In genomic region chr2:156334496-156335478, GRCh38 we compare ENCODE assay signal across 8 cellular contexts. TPM values are rescaled to one million over a fixed set of nuclear protein-coding genes. Genes with fewer than 3 reads are reported as not detected.
DNase-seq lines count a peak whose midpoint lies in the region; ATAC-seq and TF ChIP-seq lines count a peak whose summit lies in the region.

No MANE protein-coding gene starts in this region.

- H4K91ac ChIP-seq in IMR-90 (ENCODE audit: insufficient read depth, low read depth, low read length), result peak overlapping the region; percentile 75

- no peaks in the 10 kb centered on the region for H3K9me3 ChIP-seq in CD4-positive, alpha-beta memory T cell (ENCODE audit: control insufficient read depth in 1 of 2, low read length in 2 of 2)
- H3K9me3 ChIP-seq in IMR-90 (ENCODE audit: control insufficient read depth, insufficient read depth, low read length), result no peaks in the 10 kb centered on the region
- H3K9me3 ChIP-seq in neuron (ENCODE audit: low read length), result peaks cover 6% of the 10 kb centered on the region
- no peaks in the 10 kb centered on the region for H3K9me3 ChIP-seq in subcutaneous abdominal adipose tissue (ENCODE audit: control insufficient read depth in 5 of 5, low read length in 5 of 5)

- H2AK9ac ChIP-seq in IMR-90 (replicated peaks; ENCODE audit: low read depth, low read length, poor library complexity), result peak overlapping the region; percentile 31

- peak overlapping the region; percentile 92 for H2BK5ac ChIP-seq in IMR-90 (ENCODE audit: low read depth, low read length, poor library complexity, severe bottlenecking)

- ATAC-seq in GM21390 (IDR thresholded peaks at IDR 0.05; ENCODE audit: unreplicated experiment) (peak; percentile 31), IMR-90 (ENCODE audit: low read depth) (peak; percentile 66)

- peaks cover 11 to 16% of the 10 kb centered on the region in 2 experiments; a peak in 3 of 4 replicates for H3K79me1 ChIP-seq in IMR-90 (ENCODE audit: low read depth in 1 of 2, low read length in 2 of 2)

- H3K4me1 ChIP-seq in CD4-positive, alpha-beta memory T cell (ENCODE audit: insufficient read depth, low read length), result peaks cover 45% of the 10 kb centered on the region
- no peaks in the 10 kb centered on the region; the same call in 1 of the 2 replicates for H3K4me1 ChIP-seq in IMR-90 (ENCODE audit: control insufficient read depth, insufficient read depth, low read length)
- H3K4me1 ChIP-seq in neuron (ENCODE audit: insufficient read depth, low read length), result peaks cover 19% of the 10 kb centered on the region
- H3K4me1 ChIP-seq in subcutaneous abdominal adipose tissue (ENCODE audit: control insufficient read depth in 5 of 5, insufficient read depth in 5 of 5, low read length in 5 of 5), result peaks cover 2 to 30% (median 26%) of the 10 kb centered on the region in 5 donors

- peak overlapping the region; percentile 74 to 97 for H4K8ac ChIP-seq in IMR-90 (ENCODE audit: low read depth in 2 of 2, low read length in 2 of 2)

- H3K27ac ChIP-seq in CD4-positive, alpha-beta memory T cell (ENCODE audit: low read depth, low read length), result peak overlapping the region; percentile 99
- H3K27ac ChIP-seq in IMR-90 (ENCODE audit: insufficient read depth, low read length) (peak overlapping the region; percentile 93), subcutaneous abdominal adipose tissue (ENCODE audit: low read depth, low read length) (peak overlapping the region; percentile 99)

- intact Hi-C loops in CD4-positive, alpha-beta memory T cell (cut with micrococcal nuclease), result loop anchor here (1.0 to 10.0 kb wide), 9 partner anchors 8 to 1563 kb away; partner anchors contain the start of genes ACVR1, ACVR1C, CYTIP and GPD2
- intact Hi-C loops in IMR-90 (cut with micrococcal nuclease), result loop anchor here (1.0 to 10.0 kb wide), 9 partner anchors 8 to 957 kb away; no protein-coding TSS in a partner anchor

- H3K9me3 Mint-ChIP-seq in CD4-positive, alpha-beta memory T cell, result peaks cover 0 to 4% (median 0%) of the 10 kb centered on the region in 8 donors

- no peaks in the 10 kb centered on the region for H4K20me1 ChIP-seq in IMR-90 (ENCODE audit: insufficient read depth, low read length)

- H3K18ac ChIP-seq in IMR-90 (ENCODE audit: low read depth, low read length), result peak overlapping the region; percentile 96

- dilution Hi-C loops in IMR-90 (cut with HindIII; ENCODE audit: low sequenced_read_pairs, unreplicated experiment), result no loop called here

- no peaks in the 10 kb centered on the region for H3K27me3 ChIP-seq in CD4-positive, alpha-beta memory T cell (ENCODE audit: insufficient read depth, low read length)
- no peaks in the 10 kb centered on the region for H3K27me3 ChIP-seq in IMR-90 (ENCODE audit: control insufficient read depth, insufficient read depth, low read length)
- peaks cover 22% of the 10 kb centered on the region for H3K27me3 ChIP-seq in neuron (ENCODE audit: insufficient read depth, low read length)
- H3K27me3 ChIP-seq in subcutaneous abdominal adipose tissue (ENCODE audit: control insufficient read depth in 5 of 5, insufficient read depth in 4 of 5, low read length in 5 of 5), result peaks cover 0 to 3% (median 0%) of the 10 kb centered on the region in 5 donors

- BruUV-seq in IMR-90 (replicated peaks; lab: Mats Ljungman, UMichigan), result no TSS peak

- peaks cover 18 to 68% (median 40%) of the 10 kb centered on the region in 4 donors for H3K4me1 Mint-ChIP-seq in CD4-positive, alpha-beta memory T cell

- H3K23ac ChIP-seq in IMR-90 (ENCODE audit: low read depth, low read length), result peak overlapping the region; percentile 73; the same call in 1 of the 2 replicates

- peak overlapping the region; percentile 38; the same call in 1 of the 3 replicates for H2BK15ac ChIP-seq in IMR-90 (ENCODE audit: low read depth, low read length)

- TF ChIP-seq CTCF in IMR-90 (conservative IDR thresholded peaks at IDR 0.05; ENCODE audit: low read depth, low read length) (peak; percentile 37), foreskin fibroblast (IDR thresholded peaks at IDR 0.05; ENCODE audit: low read depth, low read length) (no peak)

- peak; percentile 82 for TF ChIP-seq POLR2A in IMR-90 (IDR thresholded peaks at IDR 0.05; ENCODE audit: low read depth, low read length)

- peak in 4 of 5 donors; percentile 86 to 97 (median 88) for DNase-seq in CD4-positive, alpha-beta memory T cell
- DNase-seq in IMR-90 (peak; percentile 94), SHP77 (lab: John Stamatoyannopoulos, UW) (peak; percentile 56 to 81), foreskin fibroblast (peak; percentile 92 to 97)
- DNase-seq in activated naive CD4-positive, alpha-beta T cell treated with Interleukin-2 at 50 U/mL for 16 hours, result peak; percentile 86

- CTCF ChIA-PET in CD4-positive, alpha-beta memory T cell (lab: Charles Lee; ENCODE audit: partially characterized antibody), result interaction anchor here (0.6 to 4.2 kb wide), 33 partner anchors 8 to 397 kb away, joined by 3 to 74 read pairs (median 4); partner anchors contain the start of gene GPD2
- CTCF ChIA-PET in IMR-90 (lab: Yijun Ruan, JAX), result interaction anchor here (0.6 to 2.5 kb wide), 19 partner anchors 10 to 858 kb away, joined by 3 to 20 read pairs (median 3); no protein-coding TSS in a partner anchor

- peak overlapping the region; percentile 59; the same call in 1 of the 2 replicates for H2BK20ac ChIP-seq in IMR-90 (ENCODE audit: low read depth, low read length)

- peaks cover 3 to 38% of the 10 kb centered on the region in 2 donors for H3K36me3 Mint-ChIP-seq in CD4-positive, alpha-beta memory T cell

- H2AK5ac ChIP-seq in IMR-90 (ENCODE audit: low read depth, low read length), result peak overlapping the region; percentile 38; the same call in 1 of the 2 replicates

- H2AFZ ChIP-seq in IMR-90 (replicated peaks; ENCODE audit: low read length, poor library complexity), result peak overlapping the region; percentile 93
- peak overlapping the region; percentile 85 for H2AFZ ChIP-seq in neuron (ENCODE audit: low read depth, low read length)

- peak overlapping the region; percentile 89 for H3K14ac ChIP-seq in IMR-90 (replicated peaks; ENCODE audit: low read depth, low read length)

- peak overlapping the region; percentile 84 for H2BK120ac ChIP-seq in IMR-90 (ENCODE audit: low read depth, low read length)

- TF ChIP-seq RAD21 in IMR-90 (IDR thresholded peaks at IDR 0.05; ENCODE audit: low read length), result peak; percentile 32

- peak overlapping the region in 1 of 2 donors; percentile 62 for H3K4me3 ChIP-seq in CD4-positive, alpha-beta memory T cell (ENCODE audit: low read length in 2 of 2)
- H3K4me3 ChIP-seq in IMR-90 (ENCODE audit: insufficient read depth, low read depth, low read length) (peak overlapping the region; percentile 88), foreskin fibroblast (ENCODE audit: low read depth in 1 of 2, low read length in 2 of 2) (peak overlapping the region; percentile 57 to 63), neuron (ENCODE audit: low read length) (peak overlapping the region; percentile 55), subcutaneous abdominal adipose tissue (ENCODE audit: low read depth in 1 of 5, low read length in 5 of 5) (peak overlapping the region; percentile 75 to 92 (median 87))

- no peaks in the 10 kb centered on the region for H3K9me1 ChIP-seq in IMR-90 (ENCODE audit: insufficient read depth, low read length)

- POLR2A ChIA-PET in CD4-positive, alpha-beta memory T cell (lab: Charles Lee; ENCODE audit: partially characterized antibody), result interaction anchor here (0.7 to 8.9 kb wide), 14 partner anchors 9 to 1542 kb away, joined by 3 to 136 read pairs (median 8); partner anchors contain the start of genes ACVR1 and GPD2
- POLR2A ChIA-PET in IMR-90 (lab: Charles Lee; ENCODE audit: unreplicated experiment), result interaction anchor here (0.5 to 0.6 kb wide), 2 partner anchors 60 to 261 kb away, joined by 4 to 7 read pairs; no protein-coding TSS in a partner anchor

- H3K9ac ChIP-seq in IMR-90 (ENCODE audit: low read depth, low read length), result peak overlapping the region; percentile 78
- H3K9ac ChIP-seq in subcutaneous abdominal adipose tissue (ENCODE audit: low read length in 5 of 5), result peak overlapping the region; percentile 89 to 93 (median 91)

- peak overlapping the region; percentile 99 to 100 (median 100) for H3K27ac Mint-ChIP-seq in CD4-positive, alpha-beta memory T cell

- in situ Hi-C loops in IMR-90 (cut with MboI; ENCODE audit: low sequenced_read_pairs), result loop anchor here (25.0 kb wide), 3 partner anchors 253 to 1528 kb away; no protein-coding TSS in a partner anchor

- WGBS in IMR-90 (ENCODE audit: extremely low coverage in 2 of 2, insufficient read length in 1 of 2), 2 experiments, result 0% methylated on average over 1 of the region's 40 CpGs; no CpG with 5 or more reads in 1 of the 2 experiments

- H3K56ac ChIP-seq in IMR-90 (ENCODE audit: extremely low read depth, insufficient read depth, low read length), result peak overlapping the region; percentile 60

- peaks cover 8 to 15% of the 10 kb centered on the region in 2 donors for H3K27me3 Mint-ChIP-seq in CD4-positive, alpha-beta memory T cell

- no peaks in the 10 kb centered on the region for H3K36me3 ChIP-seq in CD4-positive, alpha-beta memory T cell (ENCODE audit: insufficient read depth, low read length)
- H3K36me3 ChIP-seq in IMR-90 (ENCODE audit: control insufficient read depth, insufficient read depth, low read length) (peaks cover 3% of the 10 kb centered on the region; the same call in 1 of the 2 replicates), neuron (ENCODE audit: insufficient read depth, low read length) (no peaks in the 10 kb centered on the region), subcutaneous abdominal adipose tissue (ENCODE audit: control insufficient read depth in 5 of 5, insufficient read depth in 5 of 5, low read length in 5 of 5) (peaks cover 0 to under 1% (median 0%) of the 10 kb centered on the region in 5 donors)

- H3K4me2 ChIP-seq in IMR-90 (ENCODE audit: low read depth, low read length), result peak overlapping the region; percentile 88

- H3K4ac ChIP-seq in IMR-90 (ENCODE audit: low read depth, low read length), result peak overlapping the region; percentile 84

- H4K5ac ChIP-seq in IMR-90 (ENCODE audit: low read depth, low read length), result peak overlapping the region; percentile 89

- H3K4me3 Mint-ChIP-seq in CD4-positive, alpha-beta memory T cell, result peak overlapping the region; percentile 93 to 97 (median 97)

TF ChIP-seq in IMR-90, 13 proteins besides CTCF, POLR2A, EP300 and RAD21 (continues in another document):
- TF ChIP-seq MAFK (IDR thresholded peaks at IDR 0.05; ENCODE audit: low read depth, low read length) (no peak), BHLHE40 (IDR thresholded peaks at IDR 0.05; ENCODE audit: low read depth, low read length) (0 out of 2 replicates have a peak, but pooled peaks have one; percentile 20)

RNA-seq across cellular contexts. Expression of gene NR4A2, which starts 2.3 kb away (rescaled TPM):
- total RNA-seq in CD4-positive, alpha-beta memory T cell, result 1 to 10 TPM; 2.1 TPM
- 10 to 100 TPM in 1 of 2 donors, 1 to 10 TPM in 1; 9.4 to 18.3 TPM for polyA plus RNA-seq in CD4-positive, alpha-beta memory T cell
- 0.72 and 2.8 TPM in 2 replicates for total RNA-seq in IMR-90 (2012; rRNA removed)
- polyA plus RNA-seq in IMR-90 (2012; rRNA removed), result 2.3 and 13.6 TPM in 2 replicates
- polyA plus RNA-seq in IMR-90 (2012; cell fraction: cytosol; rRNA removed), result 6.8 and 32.0 TPM in 2 replicates
- 258 and 476 TPM in 2 replicates for polyA plus RNA-seq in IMR-90 (2012; cell fraction: nucleus; rRNA removed; ENCODE audit: low replicate concordance)
